1 cellular context compared by ENCODE assay signal in genomic region chr22:41204992-41205900, GRCh38.
A peak's percentile ranks its signal among the peaks of the same experiment; 100 is the strongest.
TF ChIP-seq lines count a peak whose summit lies in the region.

Gene L3MBTL2 (plus strand): TSS chr22:41205312. CDS start chr22:41205363, 51 bp downstream.

TF ChIP-seq in HEK293, 187 proteins besides CTCF, POLR2A, EP300 and RAD21 (continued from another document):
- 0 out of 2 replicates have a peak, but pooled peaks have one; percentile 68 for TF ChIP-seq ZSCAN4 (tag by site-specific recombination; IDR thresholded peaks at IDR 0.05)
- peak; percentile 50; the same call in 1 of the 2 replicates for TF ChIP-seq ZNF394 (tag by site-specific recombination; IDR thresholded peaks at IDR 0.05; ENCODE audit: borderline replicate concordance)
- TF ChIP-seq ZNF837 (tag by site-specific recombination; IDR thresholded peaks at IDR 0.05): no peak
- peak; percentile 84 for TF ChIP-seq KLF9 (tag by site-specific recombination; IDR thresholded peaks at IDR 0.05; ENCODE audit: low read depth)
- TF ChIP-seq ZBTB48 (tag by site-specific recombination; IDR thresholded peaks at IDR 0.05): peak; percentile 69
- no peak for TF ChIP-seq HOXD13 (CRISPR knock-in tag; IDR thresholded peaks at IDR 0.05; ENCODE audit: borderline replicate concordance)
- no peak for TF ChIP-seq BCL11A (tag by site-specific recombination; IDR thresholded peaks at IDR 0.05; ENCODE audit: low read depth)
- TF ChIP-seq ZNF19 (tag by site-specific recombination; IDR thresholded peaks at IDR 0.05; ENCODE audit: low read depth): no peak
- no peak for TF ChIP-seq ZNF362 (tag by site-specific recombination; IDR thresholded peaks at IDR 0.05)
- no peak for TF ChIP-seq ZNF521 (tag by site-specific recombination; IDR thresholded peaks at IDR 0.05)
- no peak for TF ChIP-seq GFI1B (tag by site-specific recombination; IDR thresholded peaks at IDR 0.05)
- no peak for TF ChIP-seq ZNF529 (tag by site-specific recombination; IDR thresholded peaks at IDR 0.05; ENCODE audit: insufficient replicate concordance)
- TF ChIP-seq ZNF510 (tag by site-specific recombination; IDR thresholded peaks at IDR 0.05; ENCODE audit: insufficient replicate concordance): no peak
- TF ChIP-seq PRDM1 (tag by site-specific recombination; IDR thresholded peaks at IDR 0.05): no peak
- TF ChIP-seq EGR2 (tag by site-specific recombination; IDR thresholded peaks at IDR 0.05; ENCODE audit: low read depth): peak; percentile 81
- peak; percentile 71; the same call in 1 of the 2 replicates for TF ChIP-seq ZNF341 (tag by site-specific recombination; IDR thresholded peaks at IDR 0.05; ENCODE audit: low read depth)
- TF ChIP-seq ZFP37 (tag by site-specific recombination; IDR thresholded peaks at IDR 0.05): peak; percentile 70; the same call in 1 of the 2 replicates
- TF ChIP-seq BCL11B (tag by site-specific recombination; IDR thresholded peaks at IDR 0.05; ENCODE audit: low read depth): no peak
- TF ChIP-seq KLF8 (tag by site-specific recombination; IDR thresholded peaks at IDR 0.05): peak; percentile 62; the same call in 1 of the 2 replicates
- peak; percentile 36; the same call in 1 of the 2 replicates for TF ChIP-seq PATZ1 (tag by site-specific recombination; IDR thresholded peaks at IDR 0.05)
- peak; percentile 69 for TF ChIP-seq ZNF366 (tag by site-specific recombination; conservative IDR thresholded peaks at IDR 0.05)
- peak; percentile 71; the same call in 1 of the 2 replicates for TF ChIP-seq PRDM10 (tag by site-specific recombination; IDR thresholded peaks at IDR 0.05)
- TF ChIP-seq ZFP3 (tag by site-specific recombination; IDR thresholded peaks at IDR 0.05; ENCODE audit: low read depth): peak; percentile 62
- TF ChIP-seq INSM2 (tag by site-specific recombination; IDR thresholded peaks at IDR 0.05): no peak
- peak; percentile 28 for TF ChIP-seq ZBTB26 (tag by site-specific recombination; optimal IDR thresholded peaks at IDR 0.05)
- TF ChIP-seq ZNF704 (tag by site-specific recombination; IDR thresholded peaks at IDR 0.05): peak; percentile 71; the same call in 1 of the 2 replicates
- TF ChIP-seq ZNF155 (tag by site-specific recombination; IDR thresholded peaks at IDR 0.05): no peak
- peak; percentile 94 for TF ChIP-seq YY1 (tag by site-specific recombination; IDR thresholded peaks at IDR 0.05)
- peak; percentile 70; the same call in 1 of the 2 replicates for TF ChIP-seq ZEB2 (tag by site-specific recombination; IDR thresholded peaks at IDR 0.05)
- no peak for TF ChIP-seq ZNF350 (tag by site-specific recombination; IDR thresholded peaks at IDR 0.05)
- peak; percentile 45; the same call in 1 of the 2 replicates for TF ChIP-seq ZNF600 (tag by site-specific recombination; IDR thresholded peaks at IDR 0.05)
- peak; percentile 97 for TF ChIP-seq SP3 (tag by site-specific recombination; IDR thresholded peaks at IDR 0.05)
- peak; percentile 65; the same call in 1 of the 2 replicates for TF ChIP-seq KLF16 (tag by site-specific recombination; IDR thresholded peaks at IDR 0.05)
- peak; percentile 88 for TF ChIP-seq ZFHX2 (tag by site-specific recombination; conservative IDR thresholded peaks at IDR 0.05)
- TF ChIP-seq ZNF24 (tag by site-specific recombination; IDR thresholded peaks at IDR 0.05): peak; percentile 23; the same call in 1 of the 2 replicates
- TF ChIP-seq ZNF48 (tag by site-specific recombination; IDR thresholded peaks at IDR 0.05): no peak
- peak; percentile 66 for TF ChIP-seq ZIC2 (tag by site-specific recombination; IDR thresholded peaks at IDR 0.05)
- TF ChIP-seq ZNF692 (tag by site-specific recombination; IDR thresholded peaks at IDR 0.05): peak; percentile 76; the same call in 1 of the 2 replicates
- TF ChIP-seq ZNF707 (tag by site-specific recombination; IDR thresholded peaks at IDR 0.05): no peak
- TF ChIP-seq KLF17 (tag by site-specific recombination; IDR thresholded peaks at IDR 0.05): peak; percentile 71; the same call in 1 of the 2 replicates
- TF ChIP-seq ZBTB20 (tag by site-specific recombination; IDR thresholded peaks at IDR 0.05): peak; percentile 78
- no peak for TF ChIP-seq GLI4 (tag by site-specific recombination; IDR thresholded peaks at IDR 0.05)
- TF ChIP-seq IKZF3 (tag by site-specific recombination; IDR thresholded peaks at IDR 0.05): peak; percentile 50; the same call in 1 of the 2 replicates
- peak; percentile 89 for TF ChIP-seq ZXDB (tag by site-specific recombination; IDR thresholded peaks at IDR 0.05)
- no peak for TF ChIP-seq ZNF658 (tag by site-specific recombination; IDR thresholded peaks at IDR 0.05)
